In genomic region chr7:119838444-119838843, GRCh38 we compare ENCODE assay signal across 36 cellular contexts.
"Had no signal": no experiment of that assay in that cellular context is flagged by ENCODE, and none has a peak within 500 bp of the region (broad histone marks: within the 10 kb centered on the region; RNA-seq: fewer than 3 reads in every experiment).

No MANE protein-coding gene starts in this region.

- DNase-seq: Karpas-422, Kasumi-1, MG63, MM.1S, MV-4-11, NCI-H1048, NCI-H1092, NCI-H1092 treated with DMSO at 0.1 percent for 48 hours, NCI-H1105, NCI-H1105 treated with DMSO at 0.1 percent for 48 hours, NCI-H1417, NCI-H1417 treated with DMSO at 0.1 percent for 48 hours, NCI-H1436, NCI-H1436 treated with DMSO at 0.1 percent for 48 hours, NCI-H146, NCI-H1694, NCI-H1694 treated with DMSO at 0.1 percent for 48 hours, NCI-H187, NCI-H187 treated with DMSO at 0.1 percent for 48 hours, NCI-H1930, NCI-H2029, NCI-H2029 treated with DMSO at 0.1 percent for 48 hours, NCI-H2081, NCI-H2081 treated with DMSO at 0.1 percent for 48 hours, NCI-H2107, NCI-H2171, NCI-H2171 treated with DMSO at 0.1 percent for 48 hours, NCI-H2227 treated with DMSO at 0.1 percent for 48 hours, NCI-H226, NCI-H446, NCI-H446 treated with DMSO at 0.1 percent for 48 hours, NCI-H510A, NCI-H510A treated with DMSO at 0.1 percent for 48 hours, NCI-H524, NCI-H524 treated with DMSO at 0.1 percent for 48 hours, NCI-H526 had no signal

- H3K27me3 ChIP-seq: MG63 had no signal

- H3K9me3 ChIP-seq: MG63 had no signal

- H3K36me3 ChIP-seq: MG63 had no signal

- H3K4me3 ChIP-seq: MG63 had no signal
